Comparison of ENCODE assay signal across 18 cellular contexts in genomic region chr19:582497-583197, GRCh38. TPM values are rescaled to one million over a fixed set of nuclear protein-coding genes. Genes with fewer than 3 reads are reported as not detected.
DNase-seq lines count a peak whose midpoint lies in the region; ATAC-seq and TF ChIP-seq lines count a peak whose summit lies in the region.
"Had no signal": no experiment of that assay in that cellular context is flagged by ENCODE, and none has a peak within 500 bp of the region (broad histone marks: within the 10 kb centered on the region; RNA-seq: fewer than 3 reads in every experiment).

No MANE protein-coding gene starts in this region.

- intact Hi-C loops in A673 (cut with micrococcal nuclease; ENCODE audit: unreplicated experiment), result no loop called here
- intact Hi-C loops in HCT116 (cut with micrococcal nuclease), result no loop called here

- no peaks in the 10 kb centered on the region for H3K27me3 ChIP-seq in A673 (replicated peaks; ENCODE audit: insufficient read depth, low read depth, low read length, poor library complexity)
- no peaks in the 10 kb centered on the region for H3K27me3 ChIP-seq in HCT116 (ENCODE audit: insufficient read depth, low read length)
- no peaks in the 10 kb centered on the region for H3K27me3 ChIP-seq in adipocyte (replicated peaks; ENCODE audit: control insufficient read depth, insufficient read depth, low read length)
- H3K27me3 ChIP-seq: right atrium auricular region had no signal

- peaks cover 33% of the 10 kb centered on the region for H3K79me2 ChIP-seq in HCT116 (ENCODE audit: insufficient read depth, low read length)

- no peak overlapping the region for H3K4me3 ChIP-seq in A673 (ENCODE audit: low read depth, low read length, poor library complexity, severe bottlenecking)
- no peak overlapping the region for H3K4me3 ChIP-seq in HCT116 (replicated peaks in 1 of 2; ENCODE audit: low read depth in 1 of 2, low read length in 2 of 2)
- no peak overlapping the region for H3K4me3 ChIP-seq in adipocyte (ENCODE audit: low read length)
- H3K4me3 ChIP-seq: left lung, right atrium auricular region, SK-N-MC had no signal

- TF ChIP-seq POLR2A in HCT116 (IDR thresholded peaks at IDR 0.05; ENCODE audit: borderline replicate concordance, extremely low read depth, insufficient read depth, insufficient read length), result no peak

- ATAC-seq in HCT116 (no peak), GM21737 (IDR thresholded peaks at IDR 0.05; ENCODE audit: unreplicated experiment) (no peak), HG02571 (IDR thresholded peaks at IDR 0.05; ENCODE audit: unreplicated experiment) (no peak), GM18870 (IDR thresholded peaks at IDR 0.05; ENCODE audit: unreplicated experiment) (no peak)
- ATAC-seq: activated naive CD8-positive, alpha-beta T cell treated with anti-CD3 and anti-CD28 coated beads, Interleukin-2, amount 50 U/mL, for 24 hours; effector memory CD8-positive, alpha-beta T cell; foreskin keratinocyte; left lung had no signal

- POLR2A ChIA-PET in A673 (lab: Charles Lee; ENCODE audit: low non-redundant PET), result no interaction called here
- POLR2A ChIA-PET in HCT116 (lab: Charles Lee), result no interaction called here

- H3K4me1 ChIP-seq in A673 (ENCODE audit: insufficient read depth, low read length, poor library complexity, severe bottlenecking) (no peaks in the 10 kb centered on the region), HCT116 (ENCODE audit: control insufficient read depth in 1 of 2, insufficient read depth in 2 of 2, low read length in 2 of 2) (peaks cover 0 to 4% of the 10 kb centered on the region in 2 experiments; a peak in 2 of 4 replicates), adipocyte (ENCODE audit: control insufficient read depth, insufficient read depth, low read length) (peaks cover 15% of the 10 kb centered on the region)
- H3K4me1 ChIP-seq: foreskin keratinocyte had no signal

- TF ChIP-seq RAD21 in HCT116 (IDR thresholded peaks at IDR 0.05; ENCODE audit: low read depth), result no peak

- H3K36me3 ChIP-seq in A673 (ENCODE audit: insufficient read depth, low read length, poor library complexity, severe bottlenecking) (peaks cover 51% of the 10 kb centered on the region), HCT116 (ENCODE audit: control insufficient read depth in 1 of 2, insufficient read depth in 2 of 2, low read length in 2 of 2) (peaks cover 17 to 31% of the 10 kb centered on the region in 2 experiments), adipocyte (ENCODE audit: control insufficient read depth, insufficient read depth, low read length, severe bottlenecking) (peaks cover 36% of the 10 kb centered on the region)

- no peak for TF ChIP-seq CTCF in A673 (conservative IDR thresholded peaks at IDR 0.05; ENCODE audit: low read depth, low read length)
- no peak for TF ChIP-seq CTCF in HCT116 (IDR thresholded peaks at IDR 0.05 in 2 of 3, conservative IDR thresholded peaks at IDR 0.05 in 1 of 3; ENCODE audit: borderline replicate concordance in 1 of 3, insufficient read depth in 1 of 3, low read depth in 2 of 3, low read length in 2 of 3)

- BruUV-seq in A673 (replicated peaks; lab: Mats Ljungman, UMichigan), result TSS peak; percentile 99
- BruUV-seq in HCT116 (replicated peaks; lab: Mats Ljungman, UMichigan), result TSS peak; percentile 97

- CTCF ChIA-PET in A673 (lab: Charles Lee) (no interaction called here), HCT116 (lab: Charles Lee) (no interaction called here)

- H3K9me2 ChIP-seq in HCT116 (ENCODE audit: insufficient read depth), result no peaks in the 10 kb centered on the region

- RAD21 ChIA-PET in HCT116 (lab: Charles Lee; ENCODE audit: low non-redundant PET in 1 of 2, low total read pairs in 2 of 2, uncharacterized antibody in 2 of 2, unreplicated experiment in 2 of 2), result no interaction called here

- no peak overlapping the region for H3K27ac ChIP-seq in A673 (ENCODE audit: low read depth, low read length, poor library complexity, severe bottlenecking)
- H3K27ac ChIP-seq in HCT116 (ENCODE audit: low read depth, low read length), result peak overlapping the region; percentile 22; the same call in 1 of the 2 replicates
- H3K27ac ChIP-seq: foreskin keratinocyte, left lung, SK-N-MC had no signal

- H4K20me1 ChIP-seq in HCT116 (ENCODE audit: insufficient read depth), result no peaks in the 10 kb centered on the region

- no peak overlapping the region for H2AFZ ChIP-seq in HCT116 (ENCODE audit: low read depth, low read length, poor library complexity, severe bottlenecking)

- H3K9ac ChIP-seq in HCT116 (ENCODE audit: low read length) (no peak overlapping the region), adipocyte (ENCODE audit: low read length) (no peak overlapping the region)

- no peak overlapping the region for H3K4me2 ChIP-seq in HCT116 (ENCODE audit: low read length)

- H3K9me3 ChIP-seq in A673 (ENCODE audit: low read depth, low read length, poor library complexity, severe bottlenecking) (no peaks in the 10 kb centered on the region), HCT116 (ENCODE audit: control insufficient read depth in 1 of 2, insufficient read depth in 1 of 2, low read depth in 1 of 2, low read length in 2 of 2) (no peaks in the 10 kb centered on the region), adipocyte (ENCODE audit: control insufficient read depth, low read length) (no peaks in the 10 kb centered on the region)
- H3K9me3 ChIP-seq: left lung, right atrium auricular region had no signal

- DNase-seq in A673 (ENCODE audit: low spot score) (no peak), HCT116 (ENCODE audit: low read depth, low spot score) (no peak), adipocyte (ENCODE audit: low read depth) (peak; percentile 36), glomerular visceral epithelial cell (ENCODE audit: extremely low spot score) (peak; percentile 70), epidermal melanocyte (ENCODE audit: insufficient read length, low spot score) (no peak)
- DNase-seq: activated CD4-positive, CD25-positive, alpha-beta regulatory T cell treated with anti-CD3 and anti-CD28 coated beads, Interleukin-2, amount 50 U/mL, for 72 hours; activated naive CD8-positive, alpha-beta T cell treated with anti-CD3 and anti-CD28 coated beads, Interleukin-2, amount 50 U/mL, for 24 hours; effector memory CD8-positive, alpha-beta T cell; foreskin keratinocyte; GDM1; NCI-H1436 treated with DMSO at 0.1 percent for 48 hours; stimulated activated CD4-positive, alpha-beta T cell treated with anti-CD3 and anti-CD28 coated beads, Interleukin-2, amount 100 ng/mL, for 24 hours had no signal

TF ChIP-seq in HCT116, 20 proteins besides CTCF, POLR2A, EP300 and RAD21 (continues in another document):
- TF ChIP-seq, protein P1, sequence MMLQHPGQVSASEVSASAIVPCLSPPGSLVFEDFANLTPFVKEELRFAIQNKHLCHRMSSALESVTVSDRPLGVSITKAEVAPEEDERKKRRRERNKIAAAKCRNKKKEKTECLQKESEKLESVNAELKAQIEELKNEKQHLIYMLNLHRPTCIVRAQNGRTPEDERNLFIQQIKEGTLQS (IDR thresholded peaks at IDR 0.05), result no peak
- TF ChIP-seq CBX3 (IDR thresholded peaks at IDR 0.05; ENCODE audit: low read depth) (no peak), EZH2phosphoT487 (IDR thresholded peaks at IDR 0.05; ENCODE audit: borderline replicate concordance) (no peak), POLR2AphosphoS5 (IDR thresholded peaks at IDR 0.05; ENCODE audit: low read depth, low read length) (no peak), MAX (IDR thresholded peaks at IDR 0.05) (no peak), SRF (IDR thresholded peaks at IDR 0.05; ENCODE audit: low read depth) (no peak), ZFX (IDR thresholded peaks at IDR 0.05) (no peak), CEBPB (IDR thresholded peaks at IDR 0.05; ENCODE audit: low read depth) (no peak), ELF1 (IDR thresholded peaks at IDR 0.05; ENCODE audit: borderline replicate concordance, low read depth) (no peak), SP1 (IDR thresholded peaks at IDR 0.05; ENCODE audit: low read depth) (no peak), EZH2 (IDR thresholded peaks at IDR 0.05) (no peak), SIN3A (IDR thresholded peaks at IDR 0.05; ENCODE audit: low read depth) (no peak)
- TF ChIP-seq, protein P2, sequence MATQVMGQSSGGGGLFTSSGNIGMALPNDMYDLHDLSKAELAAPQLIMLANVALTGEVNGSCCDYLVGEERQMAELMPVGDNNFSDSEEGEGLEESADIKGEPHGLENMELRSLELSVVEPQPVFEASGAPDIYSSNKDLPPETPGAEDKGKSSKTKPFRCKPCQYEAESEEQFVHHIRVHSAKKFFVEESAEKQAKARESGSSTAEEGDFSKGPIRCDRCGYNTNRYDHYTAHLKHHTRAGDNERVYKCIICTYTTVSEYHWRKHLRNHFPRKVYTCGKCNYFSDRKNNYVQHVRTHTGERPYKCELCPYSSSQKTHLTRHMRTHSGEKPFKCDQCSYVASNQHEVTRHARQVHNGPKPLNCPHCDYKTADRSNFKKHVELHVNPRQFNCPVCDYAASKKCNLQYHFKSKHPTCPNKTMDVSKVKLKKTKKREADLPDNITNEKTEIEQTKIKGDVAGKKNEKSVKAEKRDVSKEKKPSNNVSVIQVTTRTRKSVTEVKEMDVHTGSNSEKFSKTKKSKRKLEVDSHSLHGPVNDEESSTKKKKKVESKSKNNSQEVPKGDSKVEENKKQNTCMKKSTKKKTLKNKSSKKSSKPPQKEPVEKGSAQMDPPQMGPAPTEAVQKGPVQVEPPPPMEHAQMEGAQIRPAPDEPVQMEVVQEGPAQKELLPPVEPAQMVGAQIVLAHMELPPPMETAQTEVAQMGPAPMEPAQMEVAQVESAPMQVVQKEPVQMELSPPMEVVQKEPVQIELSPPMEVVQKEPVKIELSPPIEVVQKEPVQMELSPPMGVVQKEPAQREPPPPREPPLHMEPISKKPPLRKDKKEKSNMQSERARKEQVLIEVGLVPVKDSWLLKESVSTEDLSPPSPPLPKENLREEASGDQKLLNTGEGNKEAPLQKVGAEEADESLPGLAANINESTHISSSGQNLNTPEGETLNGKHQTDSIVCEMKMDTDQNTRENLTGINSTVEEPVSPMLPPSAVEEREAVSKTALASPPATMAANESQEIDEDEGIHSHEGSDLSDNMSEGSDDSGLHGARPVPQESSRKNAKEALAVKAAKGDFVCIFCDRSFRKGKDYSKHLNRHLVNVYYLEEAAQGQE (IDR thresholded peaks at IDR 0.05; ENCODE audit: low read depth), result no peak

RNA-seq across cellular contexts. Expression of gene HCN2, which starts 7.0 kb away (rescaled TPM):
- total RNA-seq in A673 (2021), result 13.1 and 15.7 TPM in 2 replicates
- total RNA-seq in HCT116 (2021; ENCODE audit: unreplicated experiment), result 2.4 TPM
- polyA plus RNA-seq in HCT116 (2012), result 2.3 TPM in 2 replicates

RNA-seq across cellular contexts. Expression of gene BSG, which starts 10.3 kb away (rescaled TPM):
- total RNA-seq in A673 (2021) (865 TPM in 2 replicates), HCT116 (2021; ENCODE audit: unreplicated experiment) (603 TPM)
- 735 and 929 TPM in 2 replicates for polyA plus RNA-seq in HCT116 (2012)

RNA-seq across cellular contexts. Expression of gene GZMM, which starts 38.8 kb away (rescaled TPM):
- 1.0 and 2.5 TPM in 2 replicates for total RNA-seq in A673 (2021)
- total RNA-seq in HCT116 (2021; ENCODE audit: unreplicated experiment), result 0.59 TPM
- 0.53 and 0.67 TPM in 2 replicates for polyA plus RNA-seq in HCT116 (2012)
- total RNA-seq: foreskin keratinocyte had no signal

RNA-seq across cellular contexts. Expression of gene POLRMT, which starts 50.7 kb away (rescaled TPM):
- 100 and 107 TPM in 2 replicates for total RNA-seq in A673 (2021)
- total RNA-seq in HCT116 (2021; ENCODE audit: unreplicated experiment), result 138 TPM
- 175 and 185 TPM in 2 replicates for polyA plus RNA-seq in HCT116 (2012)

RNA-seq across cellular contexts. Expression of gene CDC34, which starts 51.1 kb away (rescaled TPM):
- total RNA-seq in A673 (2021), result 109 and 113 TPM in 2 replicates
- total RNA-seq in HCT116 (2021; ENCODE audit: unreplicated experiment), result 87.4 TPM
- polyA plus RNA-seq in HCT116 (2012), result 89.3 and 95.6 TPM in 2 replicates

Comparison
In these comparisons a context has a peak if more than half of its experiments do, and no peak if none do; other contexts are left out.
1. DNase-seq: peak in adipocyte (single experiment) and glomerular visceral epithelial cell (single experiment); none in A673 (single experiment), HCT116 (single experiment) and epidermal melanocyte (single experiment).